In the genomic region with DNA sequence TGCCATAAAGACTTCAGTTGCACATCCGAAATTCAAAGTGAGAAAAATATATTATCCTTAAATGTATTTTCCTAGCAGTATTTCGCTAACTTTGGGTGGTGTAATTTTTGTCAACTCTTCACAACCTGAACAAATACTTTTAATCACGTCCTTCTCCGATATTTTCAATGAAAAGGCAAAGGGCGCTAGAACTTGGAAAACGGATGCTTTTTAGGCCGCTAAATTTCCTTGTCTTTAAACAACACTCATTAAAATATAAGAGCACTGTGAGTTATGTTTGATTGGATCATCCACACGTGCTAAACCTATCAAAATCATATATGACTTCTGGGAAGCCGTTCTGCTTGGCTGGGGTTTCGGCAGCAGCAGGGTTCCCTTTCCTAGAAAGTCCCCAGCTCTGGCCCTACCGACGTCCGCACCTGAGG, we compare ENCODE assay signal across 8 cellular contexts. TPM values are rescaled to one million over a fixed set of nuclear protein-coding genes. Genes with fewer than 3 reads are reported as not detected.
DNase-seq lines count a peak whose midpoint lies in the region; ATAC-seq, FAIRE-seq and TF ChIP-seq lines count a peak whose summit lies in the region.

No MANE protein-coding gene starts in this region.

- intact Hi-C loops in A673 (cut with micrococcal nuclease; ENCODE audit: unreplicated experiment) = loop anchor here (10.0 kb wide), 1 partner anchor 232 kb away; a partner anchor contains a TSS

- H3K4me3 ChIP-seq in A673 (ENCODE audit: low read depth, low read length, poor library complexity, severe bottlenecking) (peak overlapping the region; percentile 83), HL-60 (replicated peaks; ENCODE audit: insufficient read depth, low read length) (peak overlapping the region; percentile 76), astrocyte of the spinal cord (ENCODE audit: low read depth, low read length) (peak overlapping the region; percentile 83)

- no peak for TF ChIP-seq CTCF in A673 (conservative IDR thresholded peaks at IDR 0.05; ENCODE audit: low read depth, low read length)
- no peak for TF ChIP-seq CTCF in HL-60 (IDR thresholded peaks at IDR 0.05; ENCODE audit: insufficient read depth, low read length)
- TF ChIP-seq CTCF in astrocyte of the spinal cord (IDR thresholded peaks at IDR 0.05; ENCODE audit: low read depth, low read length) = no peak

- in situ Hi-C loops in astrocyte of the spinal cord (cut with HindIII; ENCODE audit: low sequenced_read_pairs) = no loop called here

- peak overlapping the region; percentile 100 for H3K4me3 Mint-ChIP-seq in memory B cell

- H3K4me1 ChIP-seq in A673 (ENCODE audit: insufficient read depth, low read length, poor library complexity, severe bottlenecking) = peaks cover 9% of the 10 kb centered on the region

- no peak for ATAC-seq in memory B cell (ENCODE audit: low read depth)
- no peak for ATAC-seq in GM21529 (IDR thresholded peaks at IDR 0.05; ENCODE audit: unreplicated experiment)
- ATAC-seq in GM19023 (IDR thresholded peaks at IDR 0.05; ENCODE audit: unreplicated experiment) = no peak

- POLR2A ChIA-PET in A673 (lab: Charles Lee; ENCODE audit: low non-redundant PET) = no interaction called here

- H3K9me3 Mint-ChIP-seq in memory B cell = peaks cover 1% of the 10 kb centered on the region

- peaks cover 5% of the 10 kb centered on the region for H3K36me3 Mint-ChIP-seq in memory B cell

- DNase-seq in A673 (ENCODE audit: low spot score) (no peak), HL-60 (ENCODE audit: low read depth in 1 of 2, low spot score in 1 of 2) (no peak), astrocyte of the spinal cord (ENCODE audit: low read depth, low spot score) (no peak), memory B cell (ENCODE audit: low spot score in 2 of 2) (no peak), amygdala (lab: John Stamatoyannopoulos, UW) (no peak), GM19239 (ENCODE audit: insufficient read length, low spot score) (no peak)

- H3K4me1 Mint-ChIP-seq in memory B cell = peaks cover 15% of the 10 kb centered on the region

- H3K9me3 ChIP-seq in A673 (ENCODE audit: low read depth, low read length, poor library complexity, severe bottlenecking) = no peaks in the 10 kb centered on the region

- H3K27me3 Mint-ChIP-seq in memory B cell = no peaks in the 10 kb centered on the region

- CTCF ChIA-PET in A673 (lab: Charles Lee) = no interaction called here

- H3K27ac ChIP-seq in A673 (ENCODE audit: low read depth, low read length, poor library complexity, severe bottlenecking) = peak overlapping the region; percentile 81
- peak overlapping the region; percentile 77 for H3K27ac ChIP-seq in HL-60 (replicated peaks)

- H3K27ac Mint-ChIP-seq in memory B cell = peak overlapping the region; percentile 97

- no peaks in the 10 kb centered on the region for H3K36me3 ChIP-seq in A673 (ENCODE audit: insufficient read depth, low read length, poor library complexity, severe bottlenecking)

- BruUV-seq in A673 (replicated peaks; lab: Mats Ljungman, UMichigan) = no TSS peak

- H3K27me3 ChIP-seq in A673 (replicated peaks; ENCODE audit: insufficient read depth, low read depth, low read length, poor library complexity) = no peaks in the 10 kb centered on the region
- H3K27me3 ChIP-seq in HL-60 (ENCODE audit: insufficient read depth, poor library complexity, severe bottlenecking) = no peaks in the 10 kb centered on the region

- FAIRE-seq in GM19239 (lab: Jason Lieb, UNC) = no peak

RNA-seq across cellular contexts. Expression of a gene that starts 0.5 kb away (rescaled TPM):
- total RNA-seq in A673 (2021) = 29.1 and 32.3 TPM in 2 replicates
